ENCODE assay signal across 12 cellular contexts in the genomic region with DNA sequence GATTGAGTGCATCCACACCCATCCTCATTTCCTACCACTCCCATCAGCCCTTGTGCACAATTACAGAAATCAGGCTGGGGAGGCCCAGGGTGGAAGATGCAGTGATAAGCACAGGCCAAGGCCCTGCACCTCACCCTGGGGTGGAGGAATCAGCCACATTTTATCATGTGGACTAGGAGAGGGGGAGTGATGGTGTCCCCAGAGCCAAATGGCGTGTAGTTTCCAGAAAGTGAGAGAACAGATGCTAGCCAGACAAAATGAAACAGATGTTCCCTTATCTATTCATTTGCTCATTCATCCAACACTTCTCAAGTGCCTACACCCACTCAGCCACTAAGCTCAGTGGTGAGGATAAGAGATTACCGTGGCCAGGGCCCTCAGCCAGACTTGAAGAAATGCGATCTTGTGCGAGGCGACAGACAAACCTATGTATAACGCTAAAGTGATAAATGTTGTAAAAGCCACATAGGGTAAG.
DNase-seq lines count a peak whose midpoint lies in the region; ATAC-seq and TF ChIP-seq lines count a peak whose summit lies in the region.
"Had no signal": no experiment of that assay in that cellular context is flagged by ENCODE, and none has a peak within 500 bp of the region (broad histone marks: within the 10 kb centered on the region; RNA-seq: fewer than 3 reads in every experiment).

No MANE protein-coding gene starts in this region.

- ATAC-seq in lower lobe of right lung = peak; percentile 65 to 74
- no peak for ATAC-seq in GM18511 (IDR thresholded peaks at IDR 0.05; ENCODE audit: unreplicated experiment)
- ATAC-seq in GM18520 (IDR thresholded peaks at IDR 0.05; ENCODE audit: unreplicated experiment) = no peak

- no peaks in the 10 kb centered on the region for H3K36me3 ChIP-seq in lower lobe of right lung
- H3K36me3 ChIP-seq in vagina = no peaks in the 10 kb centered on the region

- TF ChIP-seq CTCF in lower lobe of right lung (IDR thresholded peaks at IDR 0.05) = no peak
- TF ChIP-seq CTCF in vagina (IDR thresholded peaks at IDR 0.05) = no peak

- intact Hi-C loops in lower lobe of right lung (cut with DNase I) (no loop called here), vagina (cut with DNase I) (no loop called here)

- no peak overlapping the region for H3K27ac ChIP-seq in lower lobe of right lung
- H3K27ac ChIP-seq in vagina = no peak overlapping the region
- H3K27ac ChIP-seq: C4-2B had no signal

- H3K9me3 ChIP-seq in lower lobe of right lung = no peaks in the 10 kb centered on the region
- no peaks in the 10 kb centered on the region for H3K9me3 ChIP-seq in vagina

- H3K27me3 ChIP-seq in lower lobe of right lung (ENCODE audit: low read depth) = no peaks in the 10 kb centered on the region
- no peaks in the 10 kb centered on the region for H3K27me3 ChIP-seq in vagina

- peak; percentile 46 for DNase-seq in COLO668 (lab: John Stamatoyannopoulos, UW; ENCODE audit: unreplicated experiment)
- DNase-seq in NCI-H187 treated with DMSO at 0.1 percent for 48 hours (lab: John Stamatoyannopoulos, UW) = peak; percentile 93
- peak; percentile 69 for DNase-seq in amniotic epithelial cell (ENCODE audit: low read depth)
- no peak for DNase-seq in lower lobe of right lung
- no peak for DNase-seq in vagina (ENCODE audit: extremely low spot score in 2 of 2)
- DNase-seq in nucleus accumbens (lab: John Stamatoyannopoulos, UW) = no peak
- DNase-seq: activated naive CD4-positive, alpha-beta T cell; NCI-H2081 treated with DMSO at 0.1 percent for 48 hours; substantia nigra had no signal

- H3K4me3 ChIP-seq in lower lobe of right lung (no peak overlapping the region), vagina (no peak overlapping the region)

- H3K4me1 ChIP-seq in lower lobe of right lung = no peaks in the 10 kb centered on the region
- H3K4me1 ChIP-seq in vagina = peaks cover 6% of the 10 kb centered on the region

- TF ChIP-seq POLR2A in vagina (IDR thresholded peaks at IDR 0.05) = no peak

Comparison
In these comparisons a context has a peak if more than half of its experiments do, and no peak if none do; other contexts are left out.
1. DNase-seq: peak in COLO668 (single experiment), NCI-H187 treated with DMSO at 0.1 percent for 48 hours (single experiment) and amniotic epithelial cell (single experiment); none in lower lobe of right lung (single experiment), vagina (0 of 2) and nucleus accumbens (0 of 56).
2. ATAC-seq: peak in lower lobe of right lung (2 of 2); none in GM18511 (single experiment) and GM18520 (single experiment).